8 cellular contexts compared by ENCODE assay signal in the genomic region with DNA sequence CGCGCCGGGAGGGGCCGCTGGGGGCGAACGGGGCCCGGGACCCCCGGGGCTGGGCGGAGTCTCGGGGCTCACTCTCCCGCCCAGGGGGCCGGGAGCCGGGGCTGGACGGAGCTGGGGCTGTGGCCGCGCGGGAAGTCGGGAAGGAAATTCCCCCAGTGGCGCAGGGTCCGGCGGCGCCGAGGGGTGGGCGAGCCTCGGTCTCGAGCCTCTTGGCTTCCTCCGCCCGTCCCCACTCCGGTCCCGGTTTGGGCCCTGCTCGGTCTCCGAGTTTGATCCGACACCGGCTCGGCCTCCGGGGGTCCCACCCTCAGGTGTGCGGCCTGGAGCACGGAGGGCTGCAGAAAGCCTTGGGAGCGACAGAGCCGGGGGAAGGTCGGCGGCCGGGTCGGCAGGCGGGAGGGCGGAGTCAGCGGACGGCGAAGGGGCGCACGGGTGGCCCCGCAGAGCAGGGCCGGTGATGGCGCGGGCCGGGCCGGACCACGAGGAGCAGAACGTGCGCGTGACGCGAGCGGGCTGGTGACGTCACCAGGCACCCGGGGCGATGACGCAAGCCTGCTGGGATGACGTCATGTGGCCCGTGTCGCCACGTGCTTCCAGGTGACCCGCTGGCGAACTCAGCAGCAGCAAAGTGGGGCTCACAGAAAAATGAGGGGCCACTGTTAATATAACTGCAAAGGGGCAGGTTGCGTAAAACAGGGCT. TPM values are rescaled to one million over a fixed set of nuclear protein-coding genes. Genes with fewer than 3 reads are reported as not detected.
A peak's percentile ranks its signal among the peaks of the same experiment; 100 is the strongest.
DNase-seq lines count a peak whose midpoint lies in the region; ATAC-seq and TF ChIP-seq lines count a peak whose summit lies in the region.

No MANE protein-coding gene starts in this region.

- H3K27ac Mint-ChIP-seq in activated naive CD4-positive, alpha-beta T cell treated with anti-CD3 and anti-CD28 coated beads, Interleukin-2, amount 50 U/mL, for 72 hours, result no peak overlapping the region

- H3K9me3 ChIP-seq in ovary, result no peaks in the 10 kb centered on the region

- TF ChIP-seq EP300 in ovary (IDR thresholded peaks at IDR 0.05), result peak; percentile 41

- intact Hi-C loops in ovary (cut with DNase I), result no loop called here

- peaks cover 11% of the 10 kb centered on the region for H3K27me3 ChIP-seq in ovary

- ATAC-seq in activated naive CD4-positive, alpha-beta T cell treated with anti-CD3 and anti-CD28 coated beads, Interleukin-2, amount 50 U/mL, for 72 hours, result peak; percentile 1 to 25
- no peak for ATAC-seq in HG03469 (IDR thresholded peaks at IDR 0.05; ENCODE audit: unreplicated experiment)

- CTCF ChIA-PET in HEK293T (lab: Yijun Ruan, JAX) (interaction anchor here (0.6 to 1.0 kb wide), 2 partner anchors 16 to 58 kb away, joined by 3 read pairs; no protein-coding TSS in a partner anchor), RWPE1 (lab: Yijun Ruan, JAX) (interaction anchor here (0.6 to 2.6 kb wide), 6 partner anchors 14 to 194 kb away, joined by 3 to 26 read pairs (median 12); a partner anchor contains a TSS)

- H3K4me3 ChIP-seq in ovary, result peak overlapping the region; percentile 64
- peak overlapping the region; percentile 62 for H3K4me3 ChIP-seq in urinary bladder (ENCODE audit: low read depth, low read length)

- POLR2A ChIA-PET in HEK293T (lab: Yijun Ruan, JAX), result interaction anchor here (0.6 to 2.6 kb wide), 12 partner anchors 13 to 79 kb away, joined by 3 to 9 read pairs (median 4); a partner anchor contains a TSS
- POLR2A ChIA-PET in RWPE1 (lab: Yijun Ruan, JAX; ENCODE audit: low non-redundant PET), result no interaction called here

- WGBS in ovary, 3 donors, result 0 to 1% (median 0%) methylated on average over 48 to 75 of the region's 75 CpGs
- 1% methylated on average over 75 of the region's 75 CpGs for WGBS in urinary bladder

- H3K4me1 ChIP-seq in ovary (ENCODE audit: insufficient read depth) (peaks cover 9% of the 10 kb centered on the region), urinary bladder (ENCODE audit: insufficient read depth) (peaks cover 5% of the 10 kb centered on the region)

- H3K36me3 ChIP-seq in ovary, result no peaks in the 10 kb centered on the region
- no peaks in the 10 kb centered on the region for H3K36me3 ChIP-seq in urinary bladder (ENCODE audit: insufficient read depth)

- TF ChIP-seq POLR2A in ovary (IDR thresholded peaks at IDR 0.05), result peak; percentile 10

- H3K27ac ChIP-seq in RWPE1, result peak overlapping the region; percentile 93
- H3K27ac ChIP-seq in ovary, result peak overlapping the region; percentile 52 to 53
- peak overlapping the region; percentile 93 for H3K27ac ChIP-seq in urinary bladder (ENCODE audit: low read depth)

- no peaks in the 10 kb centered on the region for H3K36me3 Mint-ChIP-seq in activated naive CD4-positive, alpha-beta T cell treated with anti-CD3 and anti-CD28 coated beads, Interleukin-2, amount 50 U/mL, for 72 hours

- H3K9me3 Mint-ChIP-seq in activated naive CD4-positive, alpha-beta T cell treated with anti-CD3 and anti-CD28 coated beads, Interleukin-2, amount 50 U/mL, for 72 hours, result no peaks in the 10 kb centered on the region

- DNase-seq in COLO668 (lab: John Stamatoyannopoulos, UW; ENCODE audit: unreplicated experiment) (peak; percentile 95), HEK293T (ENCODE audit: extremely low spot score) (peak; percentile 88), RWPE1 (ENCODE audit: low spot score) (peak; percentile 94), germinal center (ENCODE audit: low spot score) (peak; percentile 70), ovary (peak in 4 of 5 donors; percentile 64 to 86 (median 78))
- peak; percentile 65 to 71 for DNase-seq in activated naive CD4-positive, alpha-beta T cell treated with anti-CD3 and anti-CD28 coated beads, Interleukin-2, amount 50 U/mL, for 72 hours (ENCODE audit: low spot score in 2 of 2)

- TF ChIP-seq CTCF in RWPE1 (conservative IDR thresholded peaks at IDR 0.05; ENCODE audit: low read depth), result no peak
- TF ChIP-seq CTCF in ovary (IDR thresholded peaks at IDR 0.05), result peak in 1 of 3 donors; percentile 16

TF ChIP-seq in HEK293T, 16 proteins besides CTCF, POLR2A, EP300 and RAD21:
- peak; percentile 62; the same call in 1 of the 2 replicates for TF ChIP-seq ARNT (IDR thresholded peaks at IDR 0.05)
- peak; percentile 90 for TF ChIP-seq LEF1 (IDR thresholded peaks at IDR 0.05; ENCODE audit: borderline replicate concordance)
- peak; percentile 88 for TF ChIP-seq CTBP1 (IDR thresholded peaks at IDR 0.05; ENCODE audit: borderline replicate concordance)
- TF ChIP-seq HDGF (IDR thresholded peaks at IDR 0.05; ENCODE audit: borderline replicate concordance), result no peak
- TF ChIP-seq FOXA1 (IDR thresholded peaks at IDR 0.05), result no peak
- no peak for TF ChIP-seq BHLHE40 (IDR thresholded peaks at IDR 0.05; ENCODE audit: borderline replicate concordance)
- no peak for TF ChIP-seq NFRKB (IDR thresholded peaks at IDR 0.05)
- peak; percentile 95 for TF ChIP-seq TARDBP (IDR thresholded peaks at IDR 0.05)
- no peak for TF ChIP-seq ZNF384 (IDR thresholded peaks at IDR 0.05)
- 0 out of 2 replicates have a peak, but pooled peaks have one; percentile 25 for TF ChIP-seq ELF4 (IDR thresholded peaks at IDR 0.05)
- TF ChIP-seq FOXM1 (IDR thresholded peaks at IDR 0.05; ENCODE audit: borderline replicate concordance), result no peak
- no peak for TF ChIP-seq FOXK2 (IDR thresholded peaks at IDR 0.05)
- TF ChIP-seq L3MBTL2 (conservative IDR thresholded peaks at IDR 0.05), result peak; percentile 92
TF ChIP-seq in HEK293T: peak in this region for 6.

RNA-seq across cellular contexts. Expression of a gene that starts 0.6 kb away (rescaled TPM):
- total RNA-seq in activated naive CD4-positive, alpha-beta T cell treated with anti-CD3 and anti-CD28 coated beads, Interleukin-2, amount 50 U/mL, for 72 hours, result 1 to 10 TPM; 3.2 to 4.4 TPM
- total RNA-seq in ovary (10 to 100 TPM in 3 of 7 donors, 1 to 10 TPM in 4; 4.5 to 76.2 (median 6.1) TPM), urinary bladder (9.8 TPM)
- polyA plus RNA-seq in ovary (1 to 10 TPM in 1 of 2 donors, not detected in 1; 8.4 TPM), urinary bladder (38.5 TPM)

RNA-seq across cellular contexts. Expression of a gene that starts 12.8 kb away (rescaled TPM):
- 10 to 100 TPM; 91.6 to 97.5 TPM for total RNA-seq in activated naive CD4-positive, alpha-beta T cell treated with anti-CD3 and anti-CD28 coated beads, Interleukin-2, amount 50 U/mL, for 72 hours
- total RNA-seq in ovary (10 to 100 TPM in 6 of 7 donors, 1 to 10 TPM in 1; 7.8 to 37.3 (median 11.4) TPM), urinary bladder (41.8 TPM)
- polyA plus RNA-seq in ovary (10 to 100 TPM in 1 of 2 donors, not detected in 1; 83.5 TPM), urinary bladder (75.7 TPM)

RNA-seq across cellular contexts. Expression of a gene that starts 18.6 kb away (rescaled TPM):
- not detected for total RNA-seq in activated naive CD4-positive, alpha-beta T cell treated with anti-CD3 and anti-CD28 coated beads, Interleukin-2, amount 50 U/mL, for 72 hours
- under 1 TPM in 4 of 7 donors, not detected in 3; 0.07 to 0.32 (median 0.22) TPM for total RNA-seq in ovary
- polyA plus RNA-seq in ovary, result under 1 TPM in 1 of 2 donors, not detected in 1; 0.34 TPM
- 0.32 TPM for total RNA-seq in urinary bladder
- 0.73 TPM for polyA plus RNA-seq in urinary bladder

RNA-seq across cellular contexts. Expression of a gene that starts 19.4 kb away (rescaled TPM):
- total RNA-seq in activated naive CD4-positive, alpha-beta T cell treated with anti-CD3 and anti-CD28 coated beads, Interleukin-2, amount 50 U/mL, for 72 hours, result 10 to 100 TPM; 44.5 to 79.9 TPM
- 100 to 1,000 TPM in 1 of 7 donors, 10 to 100 TPM in 6; 10.0 to 138 (median 14.4) TPM for total RNA-seq in ovary
- 10 to 100 TPM in 1 of 2 donors, 1 to 10 TPM in 1; 2.7 to 13.6 TPM for polyA plus RNA-seq in ovary
- 43.3 TPM for total RNA-seq in urinary bladder
- polyA plus RNA-seq in urinary bladder, result 38.7 TPM

RNA-seq across cellular contexts. Expression of a gene that starts 34.2 kb away (rescaled TPM):
- 1 to 10 TPM; 1.9 to 5.0 TPM for total RNA-seq in activated naive CD4-positive, alpha-beta T cell treated with anti-CD3 and anti-CD28 coated beads, Interleukin-2, amount 50 U/mL, for 72 hours
- under 1 TPM in 5 of 7 donors, not detected in 2; 0.12 to 0.34 (median 0.20) TPM for total RNA-seq in ovary
- polyA plus RNA-seq in ovary, result under 1 TPM in 1 of 2 donors, not detected in 1; 0.10 TPM
- total RNA-seq in urinary bladder, result 1.1 TPM
- 4.2 TPM for polyA plus RNA-seq in urinary bladder
